14 cellular contexts compared by ENCODE assay signal in the genomic region with DNA sequence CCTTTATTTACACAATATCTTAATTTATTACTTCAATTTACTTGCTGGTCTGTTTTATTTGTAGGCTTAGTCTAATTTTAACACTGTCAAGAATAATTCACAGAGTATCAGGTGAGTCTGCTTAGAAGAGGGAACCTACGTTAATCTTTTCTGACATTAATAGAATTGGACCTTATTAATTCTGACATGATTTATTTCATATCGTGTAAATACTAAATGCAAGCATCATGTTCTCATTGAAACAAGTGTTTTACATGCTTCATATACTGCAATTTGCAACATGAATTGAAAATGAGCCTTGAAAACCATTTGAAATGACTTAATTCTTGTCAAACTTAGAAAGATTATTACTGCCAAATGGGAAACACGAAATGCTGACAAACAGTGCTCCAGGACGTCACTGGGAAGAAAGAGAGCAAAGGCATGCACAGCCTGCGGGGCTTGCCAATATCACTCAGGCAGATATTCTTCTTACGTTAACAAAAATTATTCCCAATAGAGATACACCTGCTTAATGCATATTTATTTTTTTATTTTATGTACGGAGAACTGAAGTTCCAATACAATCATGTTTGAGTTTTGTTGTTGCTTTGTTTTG.
DNase-seq lines count a peak whose midpoint lies in the region; ATAC-seq and TF ChIP-seq lines count a peak whose summit lies in the region.
"Had no signal": no experiment of that assay in that cellular context is flagged by ENCODE, and none has a peak within 500 bp of the region (broad histone marks: within the 10 kb centered on the region; RNA-seq: fewer than 3 reads in every experiment).

No MANE protein-coding gene starts in this region.

- no peak overlapping the region for H3K4me2 ChIP-seq in osteoblast (ENCODE audit: insufficient read depth, low read length)
- H3K4me2 ChIP-seq: BLaER1 had no signal

- H3K36me3 ChIP-seq in osteoblast (ENCODE audit: insufficient read depth, low read length) (no peaks in the 10 kb centered on the region), sigmoid colon (no peaks in the 10 kb centered on the region)
- H3K36me3 ChIP-seq: BLaER1, Peyer's patch had no signal

- no peaks in the 10 kb centered on the region for H3K27me3 ChIP-seq in osteoblast (ENCODE audit: insufficient read depth, low read length)
- no peaks in the 10 kb centered on the region for H3K27me3 ChIP-seq in sigmoid colon
- H3K27me3 ChIP-seq: BLaER1, Peyer's patch had no signal

- DNase-seq in AG20443 (ENCODE audit: low spot score) (peak; percentile 37), NCI-H1417 (lab: John Stamatoyannopoulos, UW) (peak in 2 of 3 experiments; percentile 4 to 59), fibroblast of gingiva (ENCODE audit: low read depth) (peak; percentile 63), osteoblast (ENCODE audit: insufficient read length, low spot score, missing footprints) (no peak), NCI-H2107 treated with DMSO at 0.1 percent for 48 hours (lab: John Stamatoyannopoulos, UW; ENCODE audit: unreplicated experiment) (no peak), sigmoid colon (no peak)
- DNase-seq: EL, NCI-H2107, NCI-H345, Peyer's patch, SHP77 had no signal

- ATAC-seq in HG02678 (IDR thresholded peaks at IDR 0.05; ENCODE audit: unreplicated experiment): no peak
- no peak for ATAC-seq in GM21619 (IDR thresholded peaks at IDR 0.05; ENCODE audit: unreplicated experiment)

- no peaks in the 10 kb centered on the region for H3K79me2 ChIP-seq in osteoblast (ENCODE audit: insufficient read depth, low read length)

- TF ChIP-seq CTCF in osteoblast (IDR thresholded peaks at IDR 0.05; ENCODE audit: extremely low read depth, low read depth, low read length): no peak
- TF ChIP-seq CTCF in sigmoid colon (IDR thresholded peaks at IDR 0.05): no peak

- H3K27ac ChIP-seq in osteoblast (ENCODE audit: low read depth, low read length) (no peak overlapping the region), sigmoid colon (peak overlapping the region in 1 of 4 donors; percentile 40)
- H3K27ac ChIP-seq: BLaER1, Peyer's patch had no signal

- H3K4me1 ChIP-seq in osteoblast (ENCODE audit: insufficient read depth, low read length) (peaks cover 20% of the 10 kb centered on the region), sigmoid colon (peaks cover 0 to 16% (median 11%) of the 10 kb centered on the region in 4 donors)
- H3K4me1 ChIP-seq: BLaER1, Peyer's patch had no signal

- H3K9me3 ChIP-seq in osteoblast (ENCODE audit: low read depth, low read length): no peaks in the 10 kb centered on the region
- H3K9me3 ChIP-seq in sigmoid colon: no peaks in the 10 kb centered on the region
- H3K9me3 ChIP-seq: BLaER1 had no signal

- 82 to 87% methylated on average over 7 of the region's 7 CpGs for WGBS in sigmoid colon, 2 donors

- no peaks in the 10 kb centered on the region for H4K20me1 ChIP-seq in osteoblast (ENCODE audit: insufficient read depth, low read length)
- H4K20me1 ChIP-seq: BLaER1 had no signal

- peak in 2 of 4 donors; percentile 38 to 41 for TF ChIP-seq EP300 in sigmoid colon (IDR thresholded peaks at IDR 0.05)

- intact Hi-C loops in sigmoid colon (cut with DNase I): no loop called here

- H3K4me3 ChIP-seq in osteoblast (ENCODE audit: insufficient read depth, low read length) (no peak overlapping the region), sigmoid colon (peak overlapping the region in 1 of 4 donors; percentile 3)
- H3K4me3 ChIP-seq: BLaER1, Peyer's patch had no signal

- peak overlapping the region; percentile 29 for H2AFZ ChIP-seq in osteoblast (ENCODE audit: low read length)

- TF ChIP-seq POLR2A in sigmoid colon (IDR thresholded peaks at IDR 0.05): no peak

Comparison
In these comparisons a context has a peak if more than half of its experiments do, and no peak if none do; other contexts are left out.
1. DNase-seq: peak in AG20443 (single experiment), NCI-H1417 (2 of 3) and fibroblast of gingiva (single experiment); none in osteoblast (single experiment), NCI-H2107 treated with DMSO at 0.1 percent for 48 hours (single experiment) and sigmoid colon (single experiment).